26 cellular contexts compared by ENCODE assay signal in genomic region chr12:92414383-92415065, GRCh38.
DNase-seq lines count a peak whose midpoint lies in the region; ATAC-seq, FAIRE-seq and TF ChIP-seq lines count a peak whose summit lies in the region.
"Had no signal": no experiment of that assay in that cellular context is flagged by ENCODE, and none has a peak within 500 bp of the region (broad histone marks: within the 10 kb centered on the region; RNA-seq: fewer than 3 reads in every experiment).

No MANE protein-coding gene starts in this region.

- H3K4ac ChIP-seq in H1 (replicated peaks; ENCODE audit: insufficient read length, low read depth, low read length) = no peak overlapping the region

- H3K23me2 ChIP-seq in H1 (ENCODE audit: low read depth, low read length) = no peaks in the 10 kb centered on the region; the same call in 1 of the 2 replicates

- H4K5ac ChIP-seq in H1 (ENCODE audit: insufficient read length, low read depth, low read length) = no peak overlapping the region

- peaks cover 6% of the 10 kb centered on the region for H3K4me1 Mint-ChIP-seq in T-helper 2 cell treated with Interferon-gamma antibody and Interleukin-4, amounts not matched to agents 5 μg/mL and 100 μg/mL, for 36 hours (ENCODE audit: low read depth)

- H3K27me3 ChIP-seq in H1 (replicated peaks in 1 of 4; ENCODE audit: control insufficient read depth in 3 of 4, extremely low read depth in 1 of 4, insufficient read depth in 3 of 4, low read length in 3 of 4) (no peaks in the 10 kb centered on the region), small intestine (ENCODE audit: control insufficient read depth in 2 of 2, insufficient read depth in 2 of 2, low read length in 2 of 2) (no peaks in the 10 kb centered on the region)
- H3K27me3 ChIP-seq: spleen, stomach had no signal

- H3K36me3 ChIP-seq in H1 (ENCODE audit: control insufficient read depth in 2 of 4, insufficient read depth in 4 of 4, low read length in 3 of 4) = no peaks in the 10 kb centered on the region
- no peaks in the 10 kb centered on the region for H3K36me3 ChIP-seq in small intestine (ENCODE audit: control insufficient read depth in 2 of 2, insufficient read depth in 2 of 2, low read length in 2 of 2)
- H3K36me3 ChIP-seq: spleen, stomach had no signal

- POLR2A ChIA-PET in H1 (lab: Charles Lee; ENCODE audit: partially characterized antibody) = no interaction called here

- H2BK5ac ChIP-seq in H1 (ENCODE audit: low read depth, low read length) = no peak overlapping the region

- no peak overlapping the region for H4K91ac ChIP-seq in H1 (replicated peaks; ENCODE audit: insufficient read length, low read length)

- TF ChIP-seq CTCF in H1 (IDR thresholded peaks at IDR 0.05; ENCODE audit: control extremely low read depth in 1 of 3, insufficient read depth in 1 of 3, low read depth in 1 of 3, low read length in 3 of 3) = no peak

- no peak overlapping the region for H3K23ac ChIP-seq in H1 (ENCODE audit: insufficient read length)

- TF ChIP-seq RAD21 in H1 (IDR thresholded peaks at IDR 0.05 in 1 of 2, conservative IDR thresholded peaks at IDR 0.05 in 1 of 2; ENCODE audit: low read depth in 2 of 2, low read length in 2 of 2) = no peak

- H3K9me3 ChIP-seq in H1 (ENCODE audit: insufficient read depth in 2 of 2, low read depth in 1 of 2, low read length in 1 of 2) (no peaks in the 10 kb centered on the region), small intestine (ENCODE audit: control insufficient read depth, low read depth) (no peaks in the 10 kb centered on the region)
- H3K9me3 ChIP-seq: spleen, stomach had no signal

- CTCF ChIA-PET in H1 (lab: Charles Lee; ENCODE audit: partially characterized antibody) = interaction anchor here (1.1 kb wide), 1 partner anchor 21 kb away, joined by 3 read pairs; no protein-coding TSS in a partner anchor

- intact Hi-C loops in left colon (cut with DNase I, micrococcal nuclease) = no loop called here

- TF ChIP-seq POLR2A in H1 (IDR thresholded peaks at IDR 0.05; ENCODE audit: control extremely low read depth in 1 of 2, low read depth in 2 of 2, low read length in 2 of 2) = no peak

- H3K4me2 ChIP-seq in H1 (ENCODE audit: insufficient read depth in 1 of 2, low read depth in 2 of 2, low read length in 2 of 2) = no peak overlapping the region

- no peaks in the 10 kb centered on the region for H3K36me3 Mint-ChIP-seq in T-helper 2 cell treated with Interferon-gamma antibody and Interleukin-4, amounts not matched to agents 5 μg/mL and 100 μg/mL, for 36 hours (ENCODE audit: low read depth)
- H3K36me3 Mint-ChIP-seq: CD8-positive, alpha-beta T cell had no signal

- peak overlapping the region; percentile 18 for H3K56ac ChIP-seq in H1 (replicated peaks; ENCODE audit: insufficient read length, low read depth, low read length)

- FAIRE-seq in H1 (lab: Jason Lieb, UNC) (no peak), small intestine (lab: Jason Lieb, UNC) (no peak)

- no peaks in the 10 kb centered on the region for H3K79me1 ChIP-seq in H1 (ENCODE audit: low read depth, low read length)

- H3K9ac ChIP-seq in H1 (replicated peaks in 1 of 4; ENCODE audit: extremely low read depth in 1 of 4, low read depth in 3 of 4, low read length in 3 of 4) = no peak overlapping the region

- H3K79me2 ChIP-seq in H1 (ENCODE audit: control insufficient read depth in 1 of 2, insufficient read depth in 2 of 2, low read length in 2 of 2) = no peaks in the 10 kb centered on the region; a peak in 1 of 4 replicates

- no peak overlapping the region for H2BK15ac ChIP-seq in H1 (ENCODE audit: low read length)

- H2BK120ac ChIP-seq in H1 (replicated peaks; ENCODE audit: low read depth, low read length) = no peak overlapping the region

- peaks cover 4% of the 10 kb centered on the region for H3K9me3 Mint-ChIP-seq in T-helper 2 cell treated with Interferon-gamma antibody and Interleukin-4, amounts not matched to agents 5 μg/mL and 100 μg/mL, for 36 hours
- H3K9me3 Mint-ChIP-seq: CD8-positive, alpha-beta T cell had no signal

- TF ChIP-seq EP300 in H1 (IDR thresholded peaks at IDR 0.05; ENCODE audit: borderline replicate concordance in 1 of 2, low read depth in 2 of 2, low read length in 2 of 2) = no peak

- H3K18ac ChIP-seq in H1 (ENCODE audit: extremely low read depth, low read length) = no peak overlapping the region

- H3K4me1 ChIP-seq in H1 (replicated peaks in 1 of 4; ENCODE audit: control insufficient read depth in 3 of 4, insufficient read depth in 4 of 4, low read length in 3 of 4) (peaks cover 0 to 2% (median under 1%) of the 10 kb centered on the region in 4 experiments; a peak in 1 of 7 replicates), small intestine (ENCODE audit: control insufficient read depth in 2 of 2, insufficient read depth in 1 of 2, low read depth in 1 of 2, low read length in 1 of 2) (no peaks in the 10 kb centered on the region)

- H3K4me3 Mint-ChIP-seq in T-helper 2 cell treated with Interferon-gamma antibody and Interleukin-4, amounts not matched to agents 5 μg/mL and 100 μg/mL, for 36 hours = no peak overlapping the region
- H3K4me3 Mint-ChIP-seq: CD8-positive, alpha-beta T cell had no signal

- 92% methylated on average over 5 of the region's 5 CpGs; no CpG with 5 or more reads in 1 of the 2 experiments for WGBS in H1 (ENCODE audit: extremely low coverage in 1 of 2, insufficient coverage in 1 of 2, insufficient read length in 1 of 2, insufficient replicate concordance in 2 of 2, low coverage in 1 of 2, low lambda C conversion rate in 2 of 2, missing lambda C conversion rate in 1 of 2), 2 experiments
- WGBS in small intestine, 3 donors = 37 to 52% (median 45%) methylated on average over 5 of the region's 5 CpGs

- H2AK5ac ChIP-seq in H1 (ENCODE audit: low read depth, low read length) = no peak overlapping the region

- ATAC-seq in left colon = peak; percentile 82
- ATAC-seq: CD8-positive, alpha-beta T cell; left lobe of liver had no signal

- H3K27ac Mint-ChIP-seq in T-helper 2 cell treated with Interferon-gamma antibody and Interleukin-4, amounts not matched to agents 5 μg/mL and 100 μg/mL, for 36 hours = peak overlapping the region; percentile 9
- H3K27ac Mint-ChIP-seq: CD8-positive, alpha-beta T cell had no signal

- no peak overlapping the region for H2BK20ac ChIP-seq in H1 (ENCODE audit: low read length)

- H2AFZ ChIP-seq in H1 (ENCODE audit: low read length) = no peak overlapping the region

- no peak overlapping the region for H3K14ac ChIP-seq in H1 (ENCODE audit: insufficient read length)

- DNase-seq in T-helper 2 cell treated with Interferon-gamma antibody and Interleukin-4, amounts not matched to agents 5 μg/mL and 100 μg/mL, for 36 hours (ENCODE audit: low spot score) = no peak
- no peak for DNase-seq in T-helper 2 cell
- no peak for DNase-seq in H1 (ENCODE audit: low read depth in 1 of 2, low spot score in 2 of 2)
- no peak for DNase-seq in left colon
- peak; percentile 46 for DNase-seq in small intestine
- no peak for DNase-seq in NCI-H2171 (lab: John Stamatoyannopoulos, UW)
- no peak for DNase-seq in iPS-NIHi11 (ENCODE audit: low spot score)
- no peak for DNase-seq in SIG-M5 treated with dmso at 0.1 percent for 504 hours (lab: John Stamatoyannopoulos, UW; ENCODE audit: unreplicated experiment)
- DNase-seq: activated CD4-positive, alpha-beta T cell treated with anti-CD3 and anti-CD28 coated beads, Interleukin-2, amount 50 U/mL, for 4 hours; AML-193; anterior cingulate cortex; CD8-positive, alpha-beta T cell; GF-D8; glutamatergic neuron; HCEC 1CT; NCI-H1417 treated with DMSO at 0.1 percent for 48 hours; NCI-H2107; NCI-H510A treated with DMSO at 0.1 percent for 48 hours; NK-92 treated with Interleukin-12 subunit alpha and Interleukin-12 subunit beta, amount 100 ng/mL, for 24 hours; spleen; stimulated activated CD4-positive, alpha-beta T cell treated with anti-CD3 and anti-CD28 coated beads, Interleukin-4, amount 100 ng/mL, for 4 hours; stomach; trophoblast cell had no signal

- H3K27ac ChIP-seq in H1 (ENCODE audit: low read depth, low read length) = no peak overlapping the region
- no peak overlapping the region for H3K27ac ChIP-seq in small intestine (ENCODE audit: low read depth in 1 of 2, low read length in 1 of 2)
- H3K27ac ChIP-seq: 22Rv1, SK-N-MC, spleen, stomach had no signal

- H2BK12ac ChIP-seq in H1 (ENCODE audit: low read depth, low read length) = no peak overlapping the region

- no peak overlapping the region for H4K8ac ChIP-seq in H1 (ENCODE audit: extremely low read depth, insufficient read depth, low read length)

- no peaks in the 10 kb centered on the region for H3K27me3 Mint-ChIP-seq in T-helper 2 cell treated with Interferon-gamma antibody and Interleukin-4, amounts not matched to agents 5 μg/mL and 100 μg/mL, for 36 hours (ENCODE audit: low read depth)

- H4K20me1 ChIP-seq in H1 (replicated peaks in 1 of 2; ENCODE audit: control insufficient read depth in 1 of 2, insufficient read depth in 2 of 2, low read length in 2 of 2) = no peaks in the 10 kb centered on the region

- H3K4me3 ChIP-seq in H1 (ENCODE audit: extremely low read depth in 1 of 4, insufficient read depth in 2 of 4, low read depth in 3 of 4, low read length in 4 of 4) = no peak overlapping the region
- H3K4me3 ChIP-seq in small intestine (ENCODE audit: low read depth in 1 of 2, low read length in 2 of 2) = no peak overlapping the region
- H3K4me3 ChIP-seq: SK-N-MC, spleen, stomach had no signal

TF ChIP-seq in H1, 55 proteins besides CTCF, POLR2A, EP300 and RAD21 (continues in another document):
- TF ChIP-seq RNF2 (IDR thresholded peaks at IDR 0.05; ENCODE audit: borderline replicate concordance, low read depth, low read length, missing control alignments, poor library complexity, severe bottlenecking) = no peak
- TF ChIP-seq EGR1 (IDR thresholded peaks at IDR 0.05; ENCODE audit: borderline replicate concordance, low read depth, low read length) = no peak
- TF ChIP-seq JUN (IDR thresholded peaks at IDR 0.05; ENCODE audit: low read depth, low read length) = no peak
- TF ChIP-seq SAP30 (IDR thresholded peaks at IDR 0.05; ENCODE audit: insufficient read depth, insufficient replicate concordance, low read length) = no peak
- no peak for TF ChIP-seq GTF2F1 (IDR thresholded peaks at IDR 0.05; ENCODE audit: borderline replicate concordance, low read depth, low read length)
- TF ChIP-seq SIN3A (conservative IDR thresholded peaks at IDR 0.05 in 1 of 2, IDR thresholded peaks at IDR 0.05 in 1 of 2; ENCODE audit: low read depth in 1 of 2, low read length in 2 of 2) = no peak
- no peak for TF ChIP-seq SIRT6 (IDR thresholded peaks at IDR 0.05; ENCODE audit: low read length)
- TF ChIP-seq POLR2AphosphoS5 (IDR thresholded peaks at IDR 0.05; ENCODE audit: low read depth, low read length) = no peak
- TF ChIP-seq NRF1 (IDR thresholded peaks at IDR 0.05; ENCODE audit: low read depth, low read length) = no peak
- no peak for TF ChIP-seq SP4 (IDR thresholded peaks at IDR 0.05; ENCODE audit: low read length)
- no peak for TF ChIP-seq SRF (IDR thresholded peaks at IDR 0.05; ENCODE audit: low read depth, low read length)
- no peak for TF ChIP-seq FOSL1 (IDR thresholded peaks at IDR 0.05; ENCODE audit: insufficient read depth, low read depth, low read length)
- no peak for TF ChIP-seq BCL11A (IDR thresholded peaks at IDR 0.05; ENCODE audit: low read depth in 2 of 2, low read length in 2 of 2)
- TF ChIP-seq POU5F1 (IDR thresholded peaks at IDR 0.05; ENCODE audit: low read depth, low read length) = no peak
- TF ChIP-seq ZNF274 (IDR thresholded peaks at IDR 0.05; ENCODE audit: borderline replicate concordance, extremely low read depth, low read length) = no peak
